Comparison of ENCODE assay signal across 20 cellular contexts in genomic region chr17:30413109-30413508, GRCh38. TPM values are rescaled to one million over a fixed set of nuclear protein-coding genes. Genes with fewer than 3 reads are reported as not detected.
DNase-seq lines count a peak whose midpoint lies in the region; ATAC-seq, FAIRE-seq and TF ChIP-seq lines count a peak whose summit lies in the region.
"Had no signal": no experiment of that assay in that cellular context is flagged by ENCODE, and none has a peak within 500 bp of the region (broad histone marks: within the 10 kb centered on the region; RNA-seq: fewer than 3 reads in every experiment).

No MANE protein-coding gene starts in this region.

- H3K4me3 ChIP-seq in bronchial epithelial cell (ENCODE audit: low read depth, low read length) (no peak overlapping the region), endodermal cell (ENCODE audit: low read length) (no peak overlapping the region), BE2C (ENCODE audit: low read depth, low read length) (no peak overlapping the region)
- H3K4me3 ChIP-seq: adrenal gland, K562 had no signal

- H3K27me3 Mint-ChIP-seq in stimulated activated naive CD8-positive, alpha-beta T cell treated with anti-CD3 and anti-CD28 coated beads, Interleukin-15, amount 100 ng/mL, for 72 hours, result no peaks in the 10 kb centered on the region
- no peaks in the 10 kb centered on the region for H3K27me3 Mint-ChIP-seq in endodermal cell (ENCODE audit: insufficient read depth)
- H3K27me3 Mint-ChIP-seq: activated B cell treated with CpG ODN at 0.5 μM for 24 hours; central memory CD8-positive, alpha-beta T cell had no signal

- H3K27ac Mint-ChIP-seq in activated naive CD4-positive, alpha-beta T cell treated with anti-CD3 and anti-CD28 coated beads, Interleukin-2, amount 50 U/mL, for 72 hours, result peak overlapping the region; percentile 64 to 89
- no peak overlapping the region for H3K27ac Mint-ChIP-seq in stimulated activated naive CD8-positive, alpha-beta T cell treated with anti-CD3 and anti-CD28 coated beads, Interleukin-15, amount 100 ng/mL, for 72 hours
- no peak overlapping the region for H3K27ac Mint-ChIP-seq in endodermal cell
- H3K27ac Mint-ChIP-seq: activated B cell treated with CpG ODN at 0.5 μM for 24 hours had no signal

- TF ChIP-seq CTCF in bronchial epithelial cell (IDR thresholded peaks at IDR 0.05; ENCODE audit: insufficient read depth, low read length, severe bottlenecking) (no peak), endodermal cell (conservative IDR thresholded peaks at IDR 0.05) (no peak), BE2C (IDR thresholded peaks at IDR 0.05; ENCODE audit: low read depth, low read length) (no peak)

- peaks cover 34% of the 10 kb centered on the region for H3K4me1 Mint-ChIP-seq in stimulated activated naive CD8-positive, alpha-beta T cell treated with anti-CD3 and anti-CD28 coated beads, Interleukin-15, amount 100 ng/mL, for 72 hours
- peaks cover 18% of the 10 kb centered on the region for H3K4me1 Mint-ChIP-seq in endodermal cell
- H3K4me1 Mint-ChIP-seq: activated B cell treated with CpG ODN at 0.5 μM for 24 hours had no signal

- peaks cover 4 to 11% of the 10 kb centered on the region in 2 donors for H3K9me3 Mint-ChIP-seq in activated naive CD4-positive, alpha-beta T cell treated with anti-CD3 and anti-CD28 coated beads, Interleukin-2, amount 50 U/mL, for 72 hours
- peaks cover 0 to 9% of the 10 kb centered on the region in 2 donors for H3K9me3 Mint-ChIP-seq in stimulated activated naive CD8-positive, alpha-beta T cell treated with anti-CD3 and anti-CD28 coated beads, Interleukin-15, amount 100 ng/mL, for 72 hours
- H3K9me3 Mint-ChIP-seq in endodermal cell, result peaks cover 2% of the 10 kb centered on the region
- H3K9me3 Mint-ChIP-seq: activated B cell treated with CpG ODN at 0.5 μM for 24 hours; central memory CD8-positive, alpha-beta T cell had no signal

- 98 to 100% methylated on average over 3 to 4 of the region's 4 CpGs for WGBS in endodermal cell (ENCODE audit: insufficient coverage in 1 of 2, insufficient read length in 1 of 2), 2 experiments

- H3K9me3 ChIP-seq in endodermal cell (ENCODE audit: control insufficient read depth, low read length), result no peaks in the 10 kb centered on the region
- H3K9me3 ChIP-seq in BE2C, result no peaks in the 10 kb centered on the region
- H3K9me3 ChIP-seq: adrenal gland had no signal

- no peak overlapping the region for H3K27ac ChIP-seq in endodermal cell (ENCODE audit: low read depth, low read length)
- H3K27ac ChIP-seq: adrenal gland had no signal

- DNase-seq in activated naive CD4-positive, alpha-beta T cell treated with anti-CD3 and anti-CD28 coated beads, Interleukin-2, amount 50 U/mL, for 72 hours (ENCODE audit: low spot score in 2 of 2), result peak in 1 of 2 donors; percentile 10
- DNase-seq in activated naive CD4-positive, alpha-beta T cell treated with Interleukin-2 at 50 U/mL for 16 hours, result no peak
- DNase-seq in M059J (ENCODE audit: low read depth) (peak; percentile 57), bronchial epithelial cell (ENCODE audit: low read depth) (peak; percentile 95), HUDEP-2 (lab: John Stamatoyannopoulos, UW; ENCODE audit: unreplicated experiment in 76 of 76) (no peak), endodermal cell (no peak), BE2C (no peak)
- DNase-seq in stimulated activated naive CD8-positive, alpha-beta T cell treated with anti-CD3 and anti-CD28 coated beads, Interleukin-15, amount 100 ng/mL, for 72 hours, result no peak
- DNase-seq: activated B cell treated with CpG ODN at 0.5 μM for 24 hours; activated CD8-positive, alpha-beta memory T cell treated with anti-CD3 and anti-CD28 coated beads, Interleukin-2, amount 50 U/mL, for 48 hours; adrenal gland; kidney; NCI-H1048; NCI-H2081 treated with DMSO at 0.1 percent for 48 hours; NCI-H510A treated with DMSO at 0.1 percent for 48 hours; posterior cingulate gyrus; stimulated activated CD4-positive, alpha-beta T cell treated with anti-CD3 and anti-CD28 coated beads, Interleukin-2, amount 100 ng/mL, for 24 hours had no signal

- no peaks in the 10 kb centered on the region for H3K27me3 ChIP-seq in bronchial epithelial cell (ENCODE audit: control insufficient read depth, insufficient read depth, low read length)
- H3K27me3 ChIP-seq in endodermal cell (ENCODE audit: control insufficient read depth, insufficient read depth, low read length, poor library complexity, severe bottlenecking), result no peaks in the 10 kb centered on the region
- no peaks in the 10 kb centered on the region for H3K27me3 ChIP-seq in BE2C
- H3K27me3 ChIP-seq: adrenal gland had no signal

- H3K9ac ChIP-seq in endodermal cell (ENCODE audit: extremely low read depth, low read length, poor library complexity, severe bottlenecking), result no peak overlapping the region

- H3K36me3 ChIP-seq in bronchial epithelial cell (ENCODE audit: control insufficient read depth, insufficient read depth, low read length) (no peaks in the 10 kb centered on the region), endodermal cell (ENCODE audit: control insufficient read depth, insufficient read depth, low read length) (no peaks in the 10 kb centered on the region), BE2C (no peaks in the 10 kb centered on the region)
- H3K36me3 ChIP-seq: adrenal gland had no signal

- peak overlapping the region in 1 of 2 donors; percentile 36 for H3K4me3 Mint-ChIP-seq in stimulated activated naive CD8-positive, alpha-beta T cell treated with anti-CD3 and anti-CD28 coated beads, Interleukin-15, amount 100 ng/mL, for 72 hours
- no peak overlapping the region for H3K4me3 Mint-ChIP-seq in endodermal cell
- H3K4me3 Mint-ChIP-seq: activated B cell treated with CpG ODN at 0.5 μM for 24 hours; central memory CD8-positive, alpha-beta T cell had no signal

- no peak for FAIRE-seq in bronchial epithelial cell (lab: Jason Lieb, UNC)
- FAIRE-seq: H1, K562, kidney had no signal

- peak; percentile 99 for ATAC-seq in activated naive CD4-positive, alpha-beta T cell treated with anti-CD3 and anti-CD28 coated beads, Interleukin-2, amount 50 U/mL, for 72 hours
- peak; percentile 100 for ATAC-seq in stimulated activated naive CD8-positive, alpha-beta T cell treated with anti-CD3 and anti-CD28 coated beads, Interleukin-15, amount 100 ng/mL, for 72 hours
- ATAC-seq: K562 had no signal

- H3K36me3 Mint-ChIP-seq in activated naive CD4-positive, alpha-beta T cell treated with anti-CD3 and anti-CD28 coated beads, Interleukin-2, amount 50 U/mL, for 72 hours, result peaks cover 5 to 41% of the 10 kb centered on the region in 2 donors
- H3K36me3 Mint-ChIP-seq in endodermal cell (ENCODE audit: low read depth), result peaks cover 17% of the 10 kb centered on the region

- H3K4me1 ChIP-seq in endodermal cell (ENCODE audit: control insufficient read depth, insufficient read depth, low read length) (peaks cover 3% of the 10 kb centered on the region), BE2C (no peaks in the 10 kb centered on the region)
- H3K4me1 ChIP-seq: adrenal gland had no signal

RNA-seq across cellular contexts. Expression of gene CPD, which starts 34.4 kb away (rescaled TPM):
- 10 to 100 TPM; 37.7 to 66.1 TPM for total RNA-seq in activated naive CD4-positive, alpha-beta T cell treated with anti-CD3 and anti-CD28 coated beads, Interleukin-2, amount 50 U/mL, for 72 hours
- total RNA-seq in M059J (2014; rRNA removed; shearing (Covaris generic)), result 29.6 and 52.3 TPM in 2 replicates
- 164 and 284 TPM in 2 replicates for total RNA-seq in bronchial epithelial cell
- total RNA-seq in endodermal cell, result 10 to 100 TPM; 81.7 to 82.1 TPM
- polyA plus RNA-seq in endodermal cell (2013, experiment 1 of 2), result 38.8 TPM
- polyA plus RNA-seq in endodermal cell (2013, experiment 2 of 2), result 40.4 TPM
- polyA plus RNA-seq in BE2C (2012; ENCODE audit: insufficient read depth, insufficient read length, low read depth), result 9.2 TPM

Comparison
In these comparisons a context has a peak if more than half of its experiments do, and no peak if none do; other contexts are left out.
1. DNase-seq: peak in M059J (single experiment) and bronchial epithelial cell (single experiment); none in activated naive CD4-positive, alpha-beta T cell treated with Interleukin-2 at 50 U/mL for 16 hours (single experiment), stimulated activated naive CD8-positive, alpha-beta T cell treated with anti-CD3 and anti-CD28 coated beads, Interleukin-15, amount 100 ng/mL, for 72 hours (0 of 2), HUDEP-2 (0 of 76), endodermal cell (single experiment) and BE2C (single experiment).
2. H3K27ac Mint-ChIP-seq: peak in activated naive CD4-positive, alpha-beta T cell treated with anti-CD3 and anti-CD28 coated beads, Interleukin-2, amount 50 U/mL, for 72 hours (2 of 2); none in stimulated activated naive CD8-positive, alpha-beta T cell treated with anti-CD3 and anti-CD28 coated beads, Interleukin-15, amount 100 ng/mL, for 72 hours (0 of 2) and endodermal cell (single experiment).